ENCODE assay signal across 14 cellular contexts in genomic region chr1:203521071-203521794, GRCh38. TPM values are rescaled to one million over a fixed set of nuclear protein-coding genes. Genes with fewer than 3 reads are reported as not detected.
DNase-seq lines count a peak whose midpoint lies in the region; ATAC-seq and TF ChIP-seq lines count a peak whose summit lies in the region.
"Had no signal": no experiment of that assay in that cellular context is flagged by ENCODE, and none has a peak within 500 bp of the region (broad histone marks: within the 10 kb centered on the region; RNA-seq: fewer than 3 reads in every experiment).

No MANE protein-coding gene starts in this region.

- H3K9me3 Mint-ChIP-seq in activated CD4-positive, alpha-beta T cell treated with anti-CD3 and anti-CD28 coated beads for 36 hours (ENCODE audit: low read depth): no peaks in the 10 kb centered on the region
- H3K9me3 Mint-ChIP-seq in activated CD4-positive, alpha-beta T cell treated with anti-CD3 and anti-CD28 coated beads, Interleukin-2, amount 10 ng/mL, durations not matched to agents 24 days and 14 days: no peaks in the 10 kb centered on the region

- no peaks in the 10 kb centered on the region for H3K36me3 Mint-ChIP-seq in activated CD4-positive, alpha-beta T cell treated with anti-CD3 and anti-CD28 coated beads for 36 hours (ENCODE audit: low read depth)
- no peaks in the 10 kb centered on the region for H3K36me3 Mint-ChIP-seq in activated CD4-positive, alpha-beta T cell treated with anti-CD3 and anti-CD28 coated beads, Interleukin-2, amount 10 ng/mL, durations not matched to agents 24 days and 14 days (ENCODE audit: low read depth)

- no peak for TF ChIP-seq POLR2A in thyroid gland (IDR thresholded peaks at IDR 0.05)

- no peaks in the 10 kb centered on the region for H3K27me3 Mint-ChIP-seq in activated CD4-positive, alpha-beta T cell treated with anti-CD3 and anti-CD28 coated beads for 36 hours
- H3K27me3 Mint-ChIP-seq in activated CD4-positive, alpha-beta T cell treated with anti-CD3 and anti-CD28 coated beads, Interleukin-2, amount 10 ng/mL, durations not matched to agents 24 days and 14 days: no peaks in the 10 kb centered on the region

- WGBS in thyroid gland, 2 donors: 66 to 67% methylated on average over 7 to 10 of the region's 10 CpGs

- CTCF ChIA-PET in activated CD4-positive, alpha-beta T cell treated with anti-CD3 and anti-CD28 coated beads for 36 hours (lab: Charles Lee): interaction anchor here (1.5 to 1.6 kb wide), 2 partner anchors 18 to 180 kb away, joined by 3 read pairs; no protein-coding TSS in a partner anchor

- ATAC-seq in activated CD4-positive, alpha-beta T cell treated with anti-CD3 and anti-CD28 coated beads for 36 hours: peak; percentile 19
- ATAC-seq in left colon (peak; percentile 68), GM18867 (IDR thresholded peaks at IDR 0.05; ENCODE audit: unreplicated experiment) (no peak)
- no peak for ATAC-seq in activated CD4-positive, CD25-positive, alpha-beta regulatory T cell treated with anti-CD3 and anti-CD28 coated beads, Interleukin-2, amount 50 U/mL, for 24 hours
- ATAC-seq: GM12878 had no signal

- intact Hi-C loops in activated CD4-positive, alpha-beta T cell treated with anti-CD3 and anti-CD28 coated beads for 36 hours (cut with DNase I, micrococcal nuclease): no loop called here
- intact Hi-C loops in activated CD4-positive, alpha-beta T cell treated with anti-CD3 and anti-CD28 coated beads, Interleukin-2, amount 10 ng/mL, durations not matched to agents 24 days and 14 days (cut with micrococcal nuclease): no loop called here
- intact Hi-C loops in left colon (cut with DNase I, micrococcal nuclease): no loop called here
- intact Hi-C loops in thyroid gland (cut with DNase I): no loop called here

- no peak for DNase-seq in activated CD4-positive, alpha-beta T cell treated with anti-CD3 and anti-CD28 coated beads for 36 hours
- DNase-seq in activated CD4-positive, alpha-beta T cell treated with anti-CD3 and anti-CD28 coated beads, Interleukin-2, amount 10 ng/mL, durations not matched to agents 24 days and 14 days: no peak
- peak; percentile 62 to 75 for DNase-seq in SJSA1 (ENCODE audit: low read depth in 1 of 2, low spot score in 2 of 2)
- DNase-seq in left colon: peak in 1 of 2 donors; percentile 21
- peak; percentile 84 to 86 for DNase-seq in thyroid gland
- no peak for DNase-seq in NCI-H510A treated with DMSO at 0.1 percent for 48 hours (lab: John Stamatoyannopoulos, UW)
- DNase-seq: activated T-cell treated with anti-CD3 and anti-CD28 coated beads, Interleukin-2, amount 50 U/mL, for 48 hours; DMS153; gastrocnemius medialis; stimulated activated CD8-positive, alpha-beta memory T cell treated with anti-CD3 and anti-CD28 coated beads, Interleukin-4, amount 100 ng/mL, for 48 hours had no signal

- H3K9me3 ChIP-seq in SJSA1 (replicated peaks) (no peaks in the 10 kb centered on the region), thyroid gland (no peaks in the 10 kb centered on the region)
- H3K9me3 ChIP-seq: gastrocnemius medialis had no signal

- peaks cover 23% of the 10 kb centered on the region for H3K4me1 ChIP-seq in SJSA1 (replicated peaks)
- peaks cover 5 to 19% of the 10 kb centered on the region in 2 donors for H3K4me1 ChIP-seq in thyroid gland

- no peak overlapping the region for H3K4me3 ChIP-seq in SJSA1
- H3K4me3 ChIP-seq in thyroid gland (replicated peaks in 1 of 3): no peak overlapping the region
- H3K4me3 ChIP-seq: gastrocnemius medialis, GM12878 had no signal

- POLR2A ChIA-PET in activated CD4-positive, alpha-beta T cell treated with anti-CD3 and anti-CD28 coated beads for 36 hours (lab: Charles Lee): no interaction called here

- peaks cover 4% of the 10 kb centered on the region for H3K4me1 Mint-ChIP-seq in activated CD4-positive, alpha-beta T cell treated with anti-CD3 and anti-CD28 coated beads for 36 hours
- H3K4me1 Mint-ChIP-seq in activated CD4-positive, alpha-beta T cell treated with anti-CD3 and anti-CD28 coated beads, Interleukin-2, amount 10 ng/mL, durations not matched to agents 24 days and 14 days: no peaks in the 10 kb centered on the region

- H3K27ac Mint-ChIP-seq in activated CD4-positive, alpha-beta T cell treated with anti-CD3 and anti-CD28 coated beads for 36 hours: no peak overlapping the region
- H3K27ac Mint-ChIP-seq in activated CD4-positive, alpha-beta T cell treated with anti-CD3 and anti-CD28 coated beads, Interleukin-2, amount 10 ng/mL, durations not matched to agents 24 days and 14 days: no peak overlapping the region

- no peak for TF ChIP-seq CTCF in thyroid gland (IDR thresholded peaks at IDR 0.05)

- no peak overlapping the region for H3K4me3 Mint-ChIP-seq in activated CD4-positive, alpha-beta T cell treated with anti-CD3 and anti-CD28 coated beads for 36 hours
- H3K4me3 Mint-ChIP-seq in activated CD4-positive, alpha-beta T cell treated with anti-CD3 and anti-CD28 coated beads, Interleukin-2, amount 10 ng/mL, durations not matched to agents 24 days and 14 days: no peak overlapping the region

- H3K27ac ChIP-seq in SJSA1 (peak overlapping the region; percentile 70; the same call in 1 of the 2 replicates), thyroid gland (peak overlapping the region in 1 of 3 donors; percentile 48)
- H3K27ac ChIP-seq: gastrocnemius medialis had no signal

- H3K27me3 ChIP-seq in SJSA1 (replicated peaks) (no peaks in the 10 kb centered on the region), thyroid gland (no peaks in the 10 kb centered on the region)
- H3K27me3 ChIP-seq: gastrocnemius medialis had no signal

- H3K36me3 ChIP-seq in SJSA1 (no peaks in the 10 kb centered on the region), thyroid gland (no peaks in the 10 kb centered on the region)
- H3K36me3 ChIP-seq: gastrocnemius medialis had no signal

RNA-seq across cellular contexts. Expression of gene OPTC, which starts 27.3 kb away (rescaled TPM):
- not detected for total RNA-seq in activated CD4-positive, alpha-beta T cell treated with anti-CD3 and anti-CD28 coated beads for 36 hours
- not detected in 2 replicates for total RNA-seq in activated CD4-positive, alpha-beta T cell treated with anti-CD3 and anti-CD28 coated beads, Interleukin-2, amount 10 ng/mL, durations not matched to agents 24 days and 14 days
- not detected in 2 replicates for total RNA-seq in SJSA1 (2014; rRNA removed; shearing (Covaris generic))
- total RNA-seq in left colon: not detected
- not detected for total RNA-seq in thyroid gland
- total RNA-seq: gastrocnemius medialis, GM12878, osteocyte had no signal

RNA-seq across cellular contexts. Expression of gene PRELP, which starts 45.6 kb away (rescaled TPM):
- not detected for total RNA-seq in activated CD4-positive, alpha-beta T cell treated with anti-CD3 and anti-CD28 coated beads for 36 hours
- not detected in 2 replicates for total RNA-seq in activated CD4-positive, alpha-beta T cell treated with anti-CD3 and anti-CD28 coated beads, Interleukin-2, amount 10 ng/mL, durations not matched to agents 24 days and 14 days
- not detected in 2 replicates for total RNA-seq in SJSA1 (2014; rRNA removed; shearing (Covaris generic))
- total RNA-seq in left colon (10 to 100 TPM in 1 of 2 donors, 1 to 10 TPM in 1; 6.6 to 19.7 TPM), thyroid gland (10 to 100 TPM; 17.5 to 86.1 (median 35.4) TPM)

Comparison
In these comparisons a context has a peak if more than half of its experiments do, and no peak if none do; other contexts are left out.
1. ATAC-seq: peak in activated CD4-positive, alpha-beta T cell treated with anti-CD3 and anti-CD28 coated beads for 36 hours (single experiment) and left colon (single experiment); none in GM18867 (single experiment) and activated CD4-positive, CD25-positive, alpha-beta regulatory T cell treated with anti-CD3 and anti-CD28 coated beads, Interleukin-2, amount 50 U/mL, for 24 hours (0 of 2).
2. DNase-seq: peak in SJSA1 (2 of 2) and thyroid gland (2 of 2); none in activated CD4-positive, alpha-beta T cell treated with anti-CD3 and anti-CD28 coated beads for 36 hours (single experiment), activated CD4-positive, alpha-beta T cell treated with anti-CD3 and anti-CD28 coated beads, Interleukin-2, amount 10 ng/mL, durations not matched to agents 24 days and 14 days (single experiment) and NCI-H510A treated with DMSO at 0.1 percent for 48 hours (single experiment).